In the genomic region with DNA sequence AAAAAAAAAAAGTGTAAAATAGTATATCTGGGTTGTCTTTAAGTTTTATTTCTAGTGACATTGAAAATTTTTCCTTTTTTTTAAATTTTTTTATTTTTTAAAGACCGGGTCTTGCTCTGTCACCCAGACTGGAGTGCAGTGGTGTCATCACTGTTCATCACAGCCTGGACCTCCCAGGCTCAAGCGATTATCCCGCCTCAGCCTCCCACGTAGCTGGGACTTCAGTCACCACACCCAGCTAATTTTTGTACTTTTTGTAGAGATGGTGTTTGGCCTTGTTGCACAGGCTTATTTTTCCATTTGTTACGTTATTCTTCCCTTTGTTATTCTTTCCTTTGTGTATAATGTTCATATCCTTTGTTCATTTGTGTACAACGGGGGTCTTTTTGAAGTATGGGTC, we compare ENCODE assay signal across 1 cellular context.
TF ChIP-seq lines count a peak whose summit lies in the region.

No MANE protein-coding gene starts in this region.

TF ChIP-seq in SK-N-SH treated with all-trans-retinoic acid at 6 μM for 48 hours, 23 proteins besides CTCF, POLR2A, EP300 and RAD21 (continued from another document):
- TF ChIP-seq, protein P1, sequence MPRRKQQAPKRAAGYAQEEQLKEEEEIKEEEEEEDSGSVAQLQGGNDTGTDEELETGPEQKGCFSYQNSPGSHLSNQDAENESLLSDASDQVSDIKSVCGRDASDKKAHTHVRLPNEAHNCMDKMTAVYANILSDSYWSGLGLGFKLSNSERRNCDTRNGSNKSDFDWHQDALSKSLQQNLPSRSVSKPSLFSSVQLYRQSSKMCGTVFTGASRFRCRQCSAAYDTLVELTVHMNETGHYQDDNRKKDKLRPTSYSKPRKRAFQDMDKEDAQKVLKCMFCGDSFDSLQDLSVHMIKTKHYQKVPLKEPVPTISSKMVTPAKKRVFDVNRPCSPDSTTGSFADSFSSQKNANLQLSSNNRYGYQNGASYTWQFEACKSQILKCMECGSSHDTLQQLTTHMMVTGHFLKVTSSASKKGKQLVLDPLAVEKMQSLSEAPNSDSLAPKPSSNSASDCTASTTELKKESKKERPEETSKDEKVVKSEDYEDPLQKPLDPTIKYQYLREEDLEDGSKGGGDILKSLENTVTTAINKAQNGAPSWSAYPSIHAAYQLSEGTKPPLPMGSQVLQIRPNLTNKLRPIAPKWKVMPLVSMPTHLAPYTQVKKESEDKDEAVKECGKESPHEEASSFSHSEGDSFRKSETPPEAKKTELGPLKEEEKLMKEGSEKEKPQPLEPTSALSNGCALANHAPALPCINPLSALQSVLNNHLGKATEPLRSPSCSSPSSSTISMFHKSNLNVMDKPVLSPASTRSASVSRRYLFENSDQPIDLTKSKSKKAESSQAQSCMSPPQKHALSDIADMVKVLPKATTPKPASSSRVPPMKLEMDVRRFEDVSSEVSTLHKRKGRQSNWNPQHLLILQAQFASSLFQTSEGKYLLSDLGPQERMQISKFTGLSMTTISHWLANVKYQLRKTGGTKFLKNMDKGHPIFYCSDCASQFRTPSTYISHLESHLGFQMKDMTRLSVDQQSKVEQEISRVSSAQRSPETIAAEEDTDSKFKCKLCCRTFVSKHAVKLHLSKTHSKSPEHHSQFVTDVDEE (CRISPR knock-in tag; IDR thresholded peaks at IDR 0.05): no peak
- TF ChIP-seq ZNF70 (CRISPR knock-in tag; IDR thresholded peaks at IDR 0.05): no peak
- TF ChIP-seq ZNF565 (CRISPR knock-in tag; conservative IDR thresholded peaks at IDR 0.05; ENCODE audit: low read depth): no peak
